In the genomic region with DNA sequence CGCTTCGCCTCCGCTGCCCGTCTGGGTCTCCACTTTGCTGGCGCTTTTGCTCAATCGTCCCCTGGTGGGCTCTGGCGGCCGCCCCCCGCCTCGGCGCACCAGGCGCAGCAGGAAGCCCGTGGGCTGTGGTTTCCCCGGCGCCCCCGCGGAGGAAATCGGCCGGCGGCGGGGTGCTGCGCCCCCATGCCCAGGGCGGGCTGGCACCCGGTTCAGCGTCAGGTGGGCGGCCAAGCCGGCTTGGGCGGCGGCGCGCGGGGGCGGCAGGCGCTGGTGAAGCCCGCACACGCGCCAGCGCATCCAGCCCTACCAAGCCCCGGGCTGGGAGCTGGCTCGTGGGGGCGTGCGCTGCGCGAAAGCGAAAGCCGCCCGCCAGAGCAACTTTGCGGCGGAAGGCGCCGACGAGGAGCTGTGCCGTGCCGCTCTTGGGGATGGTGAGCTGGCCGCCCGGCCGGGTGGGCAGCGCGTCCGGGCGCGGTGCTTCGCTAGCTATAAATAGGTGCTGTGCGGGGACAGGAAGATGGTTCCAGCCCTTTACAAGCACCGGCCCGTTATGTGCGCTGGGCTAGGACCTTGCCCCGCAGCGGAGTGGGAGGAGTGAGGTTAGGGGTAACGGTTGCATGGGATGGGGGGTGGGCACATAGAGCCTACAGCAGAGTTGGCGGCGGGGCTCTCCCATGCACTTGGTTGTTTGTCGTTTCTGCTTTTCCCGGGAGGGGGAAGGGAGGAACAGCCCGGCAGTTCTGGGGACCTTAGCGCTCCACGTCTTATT, we compare ENCODE assay signal across 8 cellular contexts. TPM values are rescaled to one million over a fixed set of nuclear protein-coding genes. Genes with fewer than 3 reads are reported as not detected.
A peak's percentile ranks its signal among the peaks of the same experiment; 100 is the strongest.
DNase-seq lines count a peak whose midpoint lies in the region; ATAC-seq, FAIRE-seq and TF ChIP-seq lines count a peak whose summit lies in the region.

No MANE protein-coding gene starts in this region.

- TF ChIP-seq EP300 in HepG2 (IDR thresholded peaks at IDR 0.05; ENCODE audit: low read depth in 2 of 2, low read length in 2 of 2), result no peak
- no peak for TF ChIP-seq EP300 in HepG2 (CRISPR knock-in tag; IDR thresholded peaks at IDR 0.05; ENCODE audit: borderline replicate concordance)

- no peaks in the 10 kb centered on the region for H3K79me2 ChIP-seq in HepG2 (ENCODE audit: insufficient read depth, low read length)

- 0% methylated on average over 2 of the region's 77 CpGs for WGBS in HepG2 (ENCODE audit: low lambda C conversion rate)

- intact Hi-C loops in activated B cell treated with CpG ODN at 0.5 μM for 24 hours (cut with micrococcal nuclease) (loop anchor here (1.0 to 10.0 kb wide), 5 partner anchors 10 to 144 kb away; partner anchors contain the start of gene SPECC1L), HepG2 (cut with micrococcal nuclease; ENCODE audit: unreplicated experiment) (no loop called here)

- TF ChIP-seq POLR2A in HepG2 (IDR thresholded peaks at IDR 0.05; ENCODE audit: insufficient read depth in 1 of 2, low read depth in 2 of 2, low read length in 2 of 2), result no peak

- peak overlapping the region; percentile 85 for H3K27ac Mint-ChIP-seq in activated B cell treated with CpG ODN at 0.5 μM for 24 hours

- no peaks in the 10 kb centered on the region for H3K9me3 Mint-ChIP-seq in activated B cell treated with CpG ODN at 0.5 μM for 24 hours

- peaks cover 18 to 48% of the 10 kb centered on the region in 2 experiments; a peak in 3 of 5 replicates for H3K36me3 ChIP-seq in HepG2 (replicated peaks in 1 of 2; ENCODE audit: control insufficient read depth in 1 of 2, insufficient read depth in 2 of 2, low read length in 2 of 2)

- H3K9ac ChIP-seq in HepG2 (ENCODE audit: insufficient read depth, low read depth, low read length), result peak overlapping the region; percentile 3; the same call in 1 of the 2 replicates

- H3K27ac ChIP-seq in HepG2 (ENCODE audit: extremely low read length, insufficient read depth, low read length), result peak overlapping the region; percentile 48

- in situ Hi-C loops in ACHN (cut with HindIII; ENCODE audit: low pct_ligation_motif_present, low pct_unique_long_range_greater_than_20kb, low sequenced_read_pairs), result no loop called here
- in situ Hi-C loops in HepG2 (cut with HindIII; ENCODE audit: extremely low pct_ligation_motif_present, low pct_unique_long_range_greater_than_20kb), result no loop called here

- no peaks in the 10 kb centered on the region for H3K9me3 ChIP-seq in HepG2 (ENCODE audit: low read length)

- no peaks in the 10 kb centered on the region for H3K27me3 ChIP-seq in HepG2 (ENCODE audit: control insufficient read depth in 1 of 2, insufficient read depth in 2 of 2, low read length in 2 of 2)

- no TSS peak for BruUV-seq in HepG2 (replicated peaks; lab: Mats Ljungman, UMichigan)

- no peak; the same call in 1 of the 2 replicates for TF ChIP-seq RAD21 in HepG2 (CRISPR knock-in tag; IDR thresholded peaks at IDR 0.05)

- H3K27me3 Mint-ChIP-seq in activated B cell treated with CpG ODN at 0.5 μM for 24 hours, result no peaks in the 10 kb centered on the region

- TF ChIP-seq CTCF in activated B cell treated with CpG ODN at 0.5 μM for 24 hours (IDR thresholded peaks at IDR 0.05) (no peak), HepG2 (CRISPR knock-in tag; IDR thresholded peaks at IDR 0.05) (no peak)

- H2AFZ ChIP-seq in HepG2 (ENCODE audit: low read length), result no peak overlapping the region

- POLR2A ChIA-PET in activated B cell treated with CpG ODN at 0.5 μM for 24 hours (lab: Charles Lee) (interaction anchor here (0.6 to 3.9 kb wide), 16 partner anchors 8 to 1941 kb away, joined by 3 to 25 read pairs (median 4); partner anchors contain the start of genes CABIN1 and SLC2A11), HepG2 (lab: Yijun Ruan, JAX) (interaction anchor here (2.5 to 3.2 kb wide), 2 partner anchors 10 to 25 kb away, joined by 10 to 20 read pairs; partner anchors contain the start of gene SUSD2)

- DNase-seq in ACHN, result peak; percentile 42
- DNase-seq in HTR-8/SVneo (ENCODE audit: insufficient read length, low spot score), result peak; percentile 32
- DNase-seq in activated B cell treated with CpG ODN at 0.5 μM for 24 hours, result peak; percentile 64
- DNase-seq in central memory CD4-positive, alpha-beta T cell, result peak; percentile 60
- DNase-seq in HepG2 (ENCODE audit: low spot score), result no peak
- peak; percentile 49 to 80 (median 74) for DNase-seq in stimulated activated CD4-positive, alpha-beta T cell treated with anti-CD3 and anti-CD28 coated beads, TNF-alpha, amount 100 ng/mL, for 4 hours (ENCODE audit: low read depth in 3 of 3)

- peaks cover 3% of the 10 kb centered on the region for H3K36me3 Mint-ChIP-seq in activated B cell treated with CpG ODN at 0.5 μM for 24 hours (ENCODE audit: low read depth)

- peaks cover 4% of the 10 kb centered on the region; the same call in 1 of the 2 replicates for H4K20me1 ChIP-seq in HepG2 (ENCODE audit: insufficient read depth, low read length)

- H3K4me1 Mint-ChIP-seq in activated B cell treated with CpG ODN at 0.5 μM for 24 hours, result peaks cover 64% of the 10 kb centered on the region

- H3K4me3 Mint-ChIP-seq in activated B cell treated with CpG ODN at 0.5 μM for 24 hours, result peak overlapping the region; percentile 91

- peak; percentile 45 for ATAC-seq in GM19035 (IDR thresholded peaks at IDR 0.05; ENCODE audit: unreplicated experiment)
- peak; percentile 53 for ATAC-seq in activated B cell treated with CpG ODN at 0.5 μM for 24 hours (ENCODE audit: low read depth)
- ATAC-seq in HepG2, result peak; percentile 59
- ATAC-seq in GM19328 (IDR thresholded peaks at IDR 0.05; ENCODE audit: unreplicated experiment), result no peak

- peaks cover 40% of the 10 kb centered on the region for H3K4me1 ChIP-seq in HepG2 (ENCODE audit: insufficient read depth, low read length)

- peak overlapping the region; percentile 50 to 75 (median 54) for H3K4me3 ChIP-seq in HepG2 (replicated peaks in 1 of 3; ENCODE audit: insufficient read depth in 1 of 3, low read depth in 2 of 3, low read length in 3 of 3)

- H3K4me2 ChIP-seq in HepG2 (ENCODE audit: low read depth, low read length), result peak overlapping the region; percentile 89

- FAIRE-seq in HTR-8/SVneo (lab: Jason Lieb, UNC) (no peak), HepG2 (lab: Jason Lieb, UNC) (no peak)

- CTCF ChIA-PET in activated B cell treated with CpG ODN at 0.5 μM for 24 hours (lab: Charles Lee) (interaction anchor here (0.6 to 5.2 kb wide), 6 partner anchors 10 to 299 kb away, joined by 3 to 40 read pairs (median 9); partner anchors contain the start of gene SLC2A11), HepG2 (lab: Yijun Ruan, JAX; ENCODE audit: low intra/inter-chr PET ratio, low total read pairs) (interaction anchor here (1.9 kb wide), 1 partner anchor 18 kb away, joined by 7 read pairs; no protein-coding TSS in a partner anchor)

TF ChIP-seq in HepG2, 621 proteins besides CTCF, POLR2A, EP300 and RAD21 (continues in another document):
- TF ChIP-seq YEATS4 (CRISPR knock-in tag; IDR thresholded peaks at IDR 0.05; ENCODE audit: borderline replicate concordance) (peak; percentile 16; the same call in 1 of the 2 replicates), TCF7L2 (IDR thresholded peaks at IDR 0.05; ENCODE audit: low read depth, low read length) (no peak), ONECUT2 (CRISPR knock-in tag; IDR thresholded peaks at IDR 0.05) (no peak), ZNF557 (CRISPR knock-in tag; IDR thresholded peaks at IDR 0.05) (no peak), ZNF12 (CRISPR knock-in tag; IDR thresholded peaks at IDR 0.05) (no peak), ZNF7 (CRISPR knock-in tag; IDR thresholded peaks at IDR 0.05) (no peak), ZNF83 (CRISPR knock-in tag; IDR thresholded peaks at IDR 0.05; ENCODE audit: borderline replicate concordance) (no peak; the same call in 1 of the 2 replicates)

RNA-seq across cellular contexts. Expression of gene SUSD2, which starts 25.0 kb away (rescaled TPM):
- total RNA-seq in activated B cell treated with CpG ODN at 0.5 μM for 24 hours (0.39 and 0.93 TPM in 2 replicates), HepG2 (2016; rRNA removed; fragmentation: Illumina TruSeq; extraction: Trizol) (0.94 and 2.1 TPM in 2 replicates)
- total RNA-seq in HepG2 (2016; cell fraction: cytosol; rRNA removed; fragmentation: Illumina TruSeq; extraction: Trizol; ENCODE audit: low read depth), result 0.20 and 0.44 TPM in 2 replicates
- total RNA-seq in HepG2 (2016; cell fraction: insoluble cytoplasmic fraction; rRNA removed; fragmentation: Illumina TruSeq; extraction: Trizol), result 0.64 and 2.1 TPM in 2 replicates
- 0.48 and 0.49 TPM in 2 replicates for total RNA-seq in HepG2 (2016; cell fraction: membrane; rRNA removed; fragmentation: Illumina TruSeq; extraction: Trizol)
- 3.6 and 3.8 TPM in 2 replicates for total RNA-seq in HepG2 (2016; cell fraction: nucleus; rRNA removed; fragmentation: Illumina TruSeq; extraction: Trizol)
- polyA plus RNA-seq in HepG2 (2011; rRNA removed), result 11.0 and 12.7 TPM in 2 replicates
- 3.8 and 6.5 TPM in 2 replicates for polyA plus RNA-seq in HepG2 (2011; cell fraction: cytosol; rRNA removed)
- polyA plus RNA-seq in HepG2 (2011; cell fraction: nucleus; rRNA removed), result 12.4 and 16.2 TPM in 2 replicates
- 2.7 and 4.1 TPM in 2 replicates for polyA plus RNA-seq in HepG2 (2012)
- polyA plus RNA-seq in HepG2 (2016; cell fraction: cytosol; fragmentation: Illumina TruSeq; extraction: Trizol; ENCODE audit: low read depth), result 0.27 and 0.36 TPM in 2 replicates
- polyA plus RNA-seq in HepG2 (2016; cell fraction: insoluble cytoplasmic fraction; fragmentation: Illumina TruSeq; extraction: Trizol; ENCODE audit: low read depth), result 1.3 and 1.8 TPM in 2 replicates
- 0.41 and 0.74 TPM in 2 replicates for polyA plus RNA-seq in HepG2 (2016; cell fraction: membrane; fragmentation: Illumina TruSeq; extraction: Trizol; ENCODE audit: low read depth)
- 8.0 and 8.7 TPM in 2 replicates for polyA plus RNA-seq in HepG2 (2016; cell fraction: nucleus; fragmentation: Illumina TruSeq; extraction: Trizol; ENCODE audit: insufficient read depth, low read depth)
- polyA minus RNA-seq in HepG2 (2011; rRNA and poly(A)+ RNA removed; ENCODE audit: low replicate concordance), result 0.77 and 15.6 TPM in 2 replicates
- 5.4 and 6.8 TPM in 2 replicates for polyA minus RNA-seq in HepG2 (2011; cell fraction: cytosol; rRNA and poly(A)+ RNA removed)
- polyA minus RNA-seq in HepG2 (2011; cell fraction: nucleus; rRNA and poly(A)+ RNA removed), result 4.4 and 4.6 TPM in 2 replicates
